ENCODE assay signal across 26 cellular contexts in genomic region chr3:123086110-123086642, GRCh38. TPM values are rescaled to one million over a fixed set of nuclear protein-coding genes. Genes with fewer than 3 reads are reported as not detected.
A peak's percentile ranks its signal among the peaks of the same experiment; 100 is the strongest.
DNase-seq lines count a peak whose midpoint lies in the region; ATAC-seq, FAIRE-seq and TF ChIP-seq lines count a peak whose summit lies in the region.
"Had no signal": no experiment of that assay in that cellular context is flagged by ENCODE, and none has a peak within 500 bp of the region (broad histone marks: within the 10 kb centered on the region; RNA-seq: fewer than 3 reads in every experiment).

No MANE protein-coding gene starts in this region.

- H3K27me3 ChIP-seq in neural progenitor cell, result no peaks in the 10 kb centered on the region
- no peaks in the 10 kb centered on the region for H3K27me3 ChIP-seq in upper lobe of left lung
- H3K27me3 ChIP-seq: left lung, neutrophil had no signal

- H3K9me3 ChIP-seq in neural progenitor cell (ENCODE audit: low read depth) (no peaks in the 10 kb centered on the region), upper lobe of left lung (no peaks in the 10 kb centered on the region)
- H3K9me3 ChIP-seq: left lung, mucosa of descending colon, neutrophil had no signal

- peaks cover 9% of the 10 kb centered on the region for H3K27me3 Mint-ChIP-seq in neural progenitor cell (ENCODE audit: insufficient read depth, low read depth)
- H3K27me3 Mint-ChIP-seq: activated naive CD4-positive, alpha-beta T cell treated with anti-CD3 and anti-CD28 coated beads, Interleukin-2, amount 50 U/mL, for 24 hours; effector memory CD8-positive, alpha-beta T cell had no signal

- H3K4me2 ChIP-seq in neural progenitor cell, result no peak overlapping the region

- H3K4me3 Mint-ChIP-seq in neural progenitor cell, result peak overlapping the region; percentile 54
- H3K4me3 Mint-ChIP-seq: activated naive CD4-positive, alpha-beta T cell treated with anti-CD3 and anti-CD28 coated beads, Interleukin-2, amount 50 U/mL, for 24 hours; activated T-cell treated with anti-CD3 and anti-CD28 coated beads, Interleukin-2, amount 50 U/mL, for 72 hours; effector memory CD8-positive, alpha-beta T cell had no signal

- H3K36me3 ChIP-seq in neural progenitor cell (no peaks in the 10 kb centered on the region), upper lobe of left lung (peaks cover 0 to 1% (median 0%) of the 10 kb centered on the region in 4 donors)
- H3K36me3 ChIP-seq: neutrophil had no signal

- H3K9me3 Mint-ChIP-seq in neural progenitor cell, result peaks cover 2% of the 10 kb centered on the region
- H3K9me3 Mint-ChIP-seq: activated naive CD4-positive, alpha-beta T cell treated with anti-CD3 and anti-CD28 coated beads, Interleukin-2, amount 50 U/mL, for 24 hours; activated T-cell treated with anti-CD3 and anti-CD28 coated beads, Interleukin-2, amount 50 U/mL, for 72 hours; effector memory CD8-positive, alpha-beta T cell had no signal

- TF ChIP-seq EP300 in upper lobe of left lung (IDR thresholded peaks at IDR 0.05), result no peak

- no peak overlapping the region for H2AFZ ChIP-seq in neural progenitor cell (replicated peaks)

- H3F3A ChIP-seq in neural progenitor cell (ENCODE audit: low read depth), result peaks cover 37% of the 10 kb centered on the region

- H3K36me3 Mint-ChIP-seq in neural progenitor cell, result no peaks in the 10 kb centered on the region
- H3K36me3 Mint-ChIP-seq: activated naive CD4-positive, alpha-beta T cell treated with anti-CD3 and anti-CD28 coated beads, Interleukin-2, amount 50 U/mL, for 24 hours had no signal

- no peak overlapping the region for H3K9ac ChIP-seq in neural progenitor cell

- FAIRE-seq in RCC 7860 (lab: Jason Lieb, UNC), result peak; percentile 53
- FAIRE-seq in GM12892 (lab: Jason Lieb, UNC), result no peak
- FAIRE-seq: G401.6, H54, HTR-8/SVneo had no signal

- H3K27ac Mint-ChIP-seq in neural progenitor cell, result peak overlapping the region; percentile 89
- H3K27ac Mint-ChIP-seq: activated naive CD4-positive, alpha-beta T cell treated with anti-CD3 and anti-CD28 coated beads, Interleukin-2, amount 50 U/mL, for 24 hours; activated T-cell treated with anti-CD3 and anti-CD28 coated beads, Interleukin-2, amount 50 U/mL, for 72 hours had no signal

- peaks cover 91% of the 10 kb centered on the region for H3K4me1 Mint-ChIP-seq in neural progenitor cell

- DNase-seq in ELR (ENCODE audit: low read depth), result peak; percentile 22
- no peak for DNase-seq in RCC 7860 (ENCODE audit: low spot score)
- DNase-seq in fibroblast of the aortic adventitia (ENCODE audit: low read depth), result peak; percentile 57
- DNase-seq in neural progenitor cell (ENCODE audit: low spot score), result no peak
- no peak for DNase-seq in GM19240 (ENCODE audit: insufficient read length, low spot score)
- no peak for DNase-seq in upper lobe of left lung
- no peak for DNase-seq in GM12892 (ENCODE audit: insufficient read length)
- DNase-seq: activated CD4-positive, CD25-positive, alpha-beta regulatory T cell treated with anti-CD3 and anti-CD28 coated beads, Interleukin-2, amount 50 U/mL, for 72 hours; activated T-cell treated with anti-CD3 and anti-CD28 coated beads, Interleukin-2, amount 50 U/mL, for 72 hours; DMS 273 treated with DMSO at 0.1 percent for 48 hours; effector memory CD8-positive, alpha-beta T cell; head of caudate nucleus; left lung; mucosa of descending colon; NCI-H1105 treated with DMSO at 0.1 percent for 48 hours; stimulated activated CD4-positive, alpha-beta T cell treated with anti-CD3 and anti-CD28 coated beads, Interleukin-15, amount 100 ng/mL, for 24 hours; substantia nigra; SW 1271 had no signal

- TF ChIP-seq CTCF in fibroblast of the aortic adventitia (IDR thresholded peaks at IDR 0.05; ENCODE audit: insufficient read depth, low read length), result no peak
- TF ChIP-seq CTCF in neural progenitor cell (IDR thresholded peaks at IDR 0.05), result no peak
- TF ChIP-seq CTCF in upper lobe of left lung (IDR thresholded peaks at IDR 0.05), result no peak

- H3K4me3 ChIP-seq in fibroblast of the aortic adventitia (ENCODE audit: low read depth, low read length) (no peak overlapping the region), neural progenitor cell (no peak overlapping the region), upper lobe of left lung (no peak overlapping the region)
- H3K4me3 ChIP-seq: left lung, mucosa of descending colon had no signal

- H3K27ac ChIP-seq in neural progenitor cell (no peak overlapping the region), upper lobe of left lung (no peak overlapping the region)
- H3K27ac ChIP-seq: C4-2B, left lung, neutrophil had no signal

- no peaks in the 10 kb centered on the region for H4K20me1 ChIP-seq in neural progenitor cell (ENCODE audit: low read depth)

- H3K4me1 ChIP-seq in neural progenitor cell (peaks cover 85% of the 10 kb centered on the region), upper lobe of left lung (peaks cover 50 to 70% (median 67%) of the 10 kb centered on the region in 4 donors)

- 83 to 86% methylated on average over 5 of the region's 5 CpGs for WGBS in upper lobe of left lung, 2 donors

- no peak for ATAC-seq in GM18517 (IDR thresholded peaks at IDR 0.05; ENCODE audit: unreplicated experiment)
- ATAC-seq in upper lobe of left lung (ENCODE audit: low FRiP score in 2 of 2), result no peak
- ATAC-seq: activated T-cell treated with anti-CD3 and anti-CD28 coated beads, Interleukin-2, amount 50 U/mL, for 72 hours; effector memory CD8-positive, alpha-beta T cell; left lung; mucosa of descending colon had no signal

- no peak for TF ChIP-seq POLR2A in upper lobe of left lung (IDR thresholded peaks at IDR 0.05)
- no peak for TF ChIP-seq POLR2A in GM12892 (IDR thresholded peaks at IDR 0.05; ENCODE audit: low read depth, low read length)

- peaks cover 9% of the 10 kb centered on the region for H3K79me2 ChIP-seq in neural progenitor cell (ENCODE audit: low read depth)

RNA-seq across cellular contexts. Expression of gene PDIA5, which starts 19.4 kb away (rescaled TPM):
- total RNA-seq in fibroblast of the aortic adventitia (ENCODE audit: low replicate concordance) (43.9 and 59.1 TPM in 2 replicates), neural progenitor cell (ENCODE audit: low replicate concordance) (5.4 and 15.8 TPM in 2 replicates), upper lobe of left lung (10 to 100 TPM; 25.1 to 38.8 (median 32.9) TPM)
- 18.2 TPM for polyA plus RNA-seq in GM12892 (2012; ENCODE audit: missing spikeins)

RNA-seq across cellular contexts. Expression of gene SEMA5B, which starts 58.6 kb away (rescaled TPM):
- total RNA-seq in fibroblast of the aortic adventitia (ENCODE audit: low replicate concordance), result 0.18 and 0.41 TPM in 2 replicates
- total RNA-seq in neural progenitor cell (ENCODE audit: low replicate concordance), result 10.1 and 25.6 TPM in 2 replicates
- under 1 TPM in 4 of 6 donors, not detected in 2; 0.33 to 0.71 (median 0.65) TPM for total RNA-seq in upper lobe of left lung
- polyA plus RNA-seq in GM12892 (2012; ENCODE audit: missing spikeins), result not detected
- total RNA-seq: activated T-cell treated with anti-CD3 and anti-CD28 coated beads, Interleukin-2, amount 50 U/mL, for 72 hours; fibroblast of lung had no signal
- polyA plus RNA-seq: fibroblast of lung had no signal

Comparison
In these comparisons a context has a peak if more than half of its experiments do, and no peak if none do; other contexts are left out.
1. DNase-seq: peak in ELR (single experiment) and fibroblast of the aortic adventitia (single experiment); none in RCC 7860 (single experiment), neural progenitor cell (single experiment), GM19240 (single experiment), upper lobe of left lung (0 of 2) and GM12892 (single experiment).